In the genomic region with DNA sequence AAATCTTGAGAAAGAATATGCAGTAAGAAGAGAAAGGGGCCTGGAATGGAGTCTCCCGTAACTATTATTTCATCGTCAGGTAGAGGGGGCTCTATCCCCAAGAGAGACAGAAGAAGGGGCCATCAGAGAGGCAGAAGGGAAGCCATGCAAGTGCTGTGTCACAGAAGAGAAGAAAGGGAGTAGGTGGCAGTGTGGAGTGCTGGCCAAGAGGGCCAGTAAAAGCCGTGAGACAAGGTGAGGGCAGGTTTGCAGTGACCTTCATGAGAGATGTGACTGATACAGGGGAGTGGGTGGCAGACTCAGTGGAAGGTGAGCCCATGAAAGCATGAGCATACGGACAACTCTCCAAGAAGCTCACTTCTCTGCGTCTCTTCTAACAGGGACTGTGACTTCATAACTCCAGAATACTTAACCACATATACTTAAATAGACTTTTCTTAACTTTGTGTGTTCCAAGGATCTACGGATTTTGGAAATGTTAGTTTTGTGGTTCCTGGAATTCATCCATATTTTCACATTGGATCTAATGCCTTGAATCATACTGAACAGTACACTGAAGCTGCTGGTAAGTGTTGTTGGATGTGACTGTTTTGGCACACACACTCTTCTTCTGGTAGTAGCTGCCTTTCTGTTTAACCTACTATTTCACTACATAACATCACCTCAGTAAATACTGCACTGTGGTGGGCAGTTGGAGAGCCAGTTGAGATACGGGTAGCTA, we compare ENCODE assay signal across 14 cellular contexts. TPM values are rescaled to one million over a fixed set of nuclear protein-coding genes. Genes with fewer than 3 reads are reported as not detected.
DNase-seq lines count a peak whose midpoint lies in the region; ATAC-seq and TF ChIP-seq lines count a peak whose summit lies in the region.
"Had no signal": no experiment of that assay in that cellular context is flagged by ENCODE, and none has a peak within 500 bp of the region (broad histone marks: within the 10 kb centered on the region; RNA-seq: fewer than 3 reads in every experiment).

No MANE protein-coding gene starts in this region.

- DNase-seq in IMR-90 (peak; percentile 50), astrocyte of the hippocampus (ENCODE audit: low read depth, low spot score) (peak; percentile 60), right cardiac atrium (no peak), sciatic nerve (ENCODE audit: low spot score) (no peak), 8988T (no peak), NCI-H2227 (lab: John Stamatoyannopoulos, UW; ENCODE audit: unreplicated experiment) (no peak), NAMALWA (ENCODE audit: low spot score) (no peak)
- DNase-seq in stimulated activated CD4-positive, alpha-beta T cell treated with anti-CD3 and anti-CD28 coated beads, Interleukin-2, amount 100 ng/mL, for 48 hours: no peak
- DNase-seq: activated CD4-positive, alpha-beta memory T cell treated with anti-CD3 and anti-CD28 coated beads, Interleukin-2, amount 10 ng/mL, durations not matched to agents 7 days and 5 days; BE2C; DMS79 treated with DMSO at 0.1 percent for 48 hours; NCI-H446 treated with DMSO at 0.1 percent for 48 hours; T-helper 9 cell had no signal

- H3K9me1 ChIP-seq in IMR-90 (ENCODE audit: insufficient read depth, low read length): no peaks in the 10 kb centered on the region; the same call in 1 of the 2 replicates

- H4K5ac ChIP-seq in IMR-90 (ENCODE audit: low read depth, low read length): no peak overlapping the region

- H3K9ac ChIP-seq in IMR-90 (ENCODE audit: low read depth, low read length): no peak overlapping the region

- no peak overlapping the region for H2BK120ac ChIP-seq in IMR-90 (ENCODE audit: low read depth, low read length)

- no peak overlapping the region for H3K23ac ChIP-seq in IMR-90 (ENCODE audit: low read depth, low read length)

- no peak overlapping the region for H3K14ac ChIP-seq in IMR-90 (replicated peaks; ENCODE audit: low read depth, low read length)

- dilution Hi-C loops in IMR-90 (cut with HindIII; ENCODE audit: low sequenced_read_pairs, unreplicated experiment): no loop called here

- H3K36me3 ChIP-seq in IMR-90 (ENCODE audit: control insufficient read depth, insufficient read depth, low read length): peaks cover 10% of the 10 kb centered on the region

- no peak for TF ChIP-seq CTCF in IMR-90 (conservative IDR thresholded peaks at IDR 0.05; ENCODE audit: low read depth, low read length)

- no peaks in the 10 kb centered on the region for H4K20me1 ChIP-seq in IMR-90 (ENCODE audit: insufficient read depth, low read length)

- no peak overlapping the region for H4K91ac ChIP-seq in IMR-90 (ENCODE audit: insufficient read depth, low read depth, low read length)

- H2BK20ac ChIP-seq in IMR-90 (ENCODE audit: low read depth, low read length): no peak overlapping the region

- no peak overlapping the region for H3K4me3 ChIP-seq in IMR-90 (ENCODE audit: insufficient read depth, low read depth, low read length)
- no peak overlapping the region for H3K4me3 ChIP-seq in right cardiac atrium (ENCODE audit: low read length)

- no peaks in the 10 kb centered on the region for H3K79me1 ChIP-seq in IMR-90 (ENCODE audit: low read depth in 1 of 2, low read length in 2 of 2)

- H2AK9ac ChIP-seq in IMR-90 (replicated peaks; ENCODE audit: low read depth, low read length, poor library complexity): no peak overlapping the region

- H3K9me3 ChIP-seq in IMR-90 (ENCODE audit: control insufficient read depth, insufficient read depth, low read length) (no peaks in the 10 kb centered on the region), right cardiac atrium (ENCODE audit: control insufficient read depth, low read length) (no peaks in the 10 kb centered on the region)
- H3K9me3 ChIP-seq: BE2C had no signal

- POLR2A ChIA-PET in IMR-90 (lab: Charles Lee; ENCODE audit: unreplicated experiment): no interaction called here

- H2BK5ac ChIP-seq in IMR-90 (ENCODE audit: low read depth, low read length, poor library complexity, severe bottlenecking): no peak overlapping the region

- H2BK15ac ChIP-seq in IMR-90 (ENCODE audit: low read depth, low read length): no peak overlapping the region

- H3K27me3 ChIP-seq in IMR-90 (ENCODE audit: control insufficient read depth, insufficient read depth, low read length): no peaks in the 10 kb centered on the region
- H3K27me3 ChIP-seq in right cardiac atrium (ENCODE audit: control insufficient read depth, insufficient read depth): no peaks in the 10 kb centered on the region
- H3K27me3 ChIP-seq: BE2C had no signal

- no peak for TF ChIP-seq POLR2A in IMR-90 (IDR thresholded peaks at IDR 0.05; ENCODE audit: low read depth, low read length)

- TF ChIP-seq RAD21 in IMR-90 (IDR thresholded peaks at IDR 0.05; ENCODE audit: low read length): no peak

- H3K56ac ChIP-seq in IMR-90 (ENCODE audit: extremely low read depth, insufficient read depth, low read length): no peak overlapping the region

- BruUV-seq in IMR-90 (replicated peaks; lab: Mats Ljungman, UMichigan): no TSS peak

- in situ Hi-C loops in IMR-90 (cut with MboI; ENCODE audit: low sequenced_read_pairs): no loop called here

- H3K4me1 ChIP-seq in IMR-90 (ENCODE audit: control insufficient read depth, insufficient read depth, low read length) (no peaks in the 10 kb centered on the region; the same call in 1 of the 2 replicates), right cardiac atrium (ENCODE audit: control insufficient read depth, insufficient read depth, low read length) (no peaks in the 10 kb centered on the region)
- H3K4me1 ChIP-seq: BE2C had no signal

- intact Hi-C loops in IMR-90 (cut with micrococcal nuclease): no loop called here
- intact Hi-C loops in right cardiac atrium (cut with DNase I): no loop called here
- intact Hi-C loops in sciatic nerve (cut with DNase I): no loop called here

- H3K18ac ChIP-seq in IMR-90 (ENCODE audit: low read depth, low read length): no peak overlapping the region

- no peak overlapping the region for H3K4me2 ChIP-seq in IMR-90 (ENCODE audit: low read depth, low read length)

- ATAC-seq in IMR-90 (ENCODE audit: low read depth) (peak; percentile 27), right cardiac atrium (peak; percentile 77 to 87), sciatic nerve (peak; percentile 73)

- no peak overlapping the region for H3K4ac ChIP-seq in IMR-90 (ENCODE audit: low read depth, low read length)

- H2AFZ ChIP-seq in IMR-90 (replicated peaks; ENCODE audit: low read length, poor library complexity): no peak overlapping the region

- 77% methylated on average over 3 of the region's 7 CpGs; no CpG with 5 or more reads in 1 of the 2 experiments for WGBS in IMR-90 (ENCODE audit: extremely low coverage in 2 of 2, insufficient read length in 1 of 2), 2 experiments
- WGBS in right cardiac atrium: 70% methylated on average over 7 of the region's 7 CpGs

- no peak overlapping the region for H4K8ac ChIP-seq in IMR-90 (ENCODE audit: low read depth in 2 of 2, low read length in 2 of 2)

- no peak overlapping the region for H3K27ac ChIP-seq in IMR-90 (ENCODE audit: insufficient read depth, low read length)
- peak overlapping the region; percentile 54 for H3K27ac ChIP-seq in right cardiac atrium (ENCODE audit: low read length)
- H3K27ac ChIP-seq: RWPE1 had no signal

- CTCF ChIA-PET in IMR-90 (lab: Yijun Ruan, JAX): no interaction called here

- H2AK5ac ChIP-seq in IMR-90 (ENCODE audit: low read depth, low read length): no peak overlapping the region

TF ChIP-seq in IMR-90, 13 proteins besides CTCF, POLR2A, EP300 and RAD21:
- TF ChIP-seq BHLHE40 (IDR thresholded peaks at IDR 0.05; ENCODE audit: low read depth, low read length) (no peak), RCOR1 (IDR thresholded peaks at IDR 0.05; ENCODE audit: insufficient replicate concordance, low read length) (no peak), MXI1 (IDR thresholded peaks at IDR 0.05; ENCODE audit: borderline replicate concordance, low read depth, low read length) (no peak), FOS (IDR thresholded peaks at IDR 0.05; ENCODE audit: low read depth, low read length) (no peak), MAZ (IDR thresholded peaks at IDR 0.05; ENCODE audit: borderline replicate concordance, low read depth, low read length) (no peak), NFE2L2 (IDR thresholded peaks at IDR 0.05; ENCODE audit: low read depth, low read length) (no peak), RFX5 (IDR thresholded peaks at IDR 0.05; ENCODE audit: low read depth, low read length) (no peak), MAFK (IDR thresholded peaks at IDR 0.05; ENCODE audit: low read depth, low read length) (no peak), CHD1 (IDR thresholded peaks at IDR 0.05; ENCODE audit: low read depth, low read length) (no peak)
- TF ChIP-seq, protein P1, sequence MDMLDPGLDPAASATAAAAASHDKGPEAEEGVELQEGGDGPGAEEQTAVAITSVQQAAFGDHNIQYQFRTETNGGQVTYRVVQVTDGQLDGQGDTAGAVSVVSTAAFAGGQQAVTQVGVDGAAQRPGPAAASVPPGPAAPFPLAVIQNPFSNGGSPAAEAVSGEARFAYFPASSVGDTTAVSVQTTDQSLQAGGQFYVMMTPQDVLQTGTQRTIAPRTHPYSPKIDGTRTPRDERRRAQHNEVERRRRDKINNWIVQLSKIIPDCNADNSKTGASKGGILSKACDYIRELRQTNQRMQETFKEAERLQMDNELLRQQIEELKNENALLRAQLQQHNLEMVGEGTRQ (IDR thresholded peaks at IDR 0.05; ENCODE audit: low read depth, low read length): no peak

RNA-seq across cellular contexts. Expression of a gene that starts 15.6 kb away (rescaled TPM):
- total RNA-seq in IMR-90 (2012; rRNA removed) (6.5 and 11.4 TPM in 2 replicates), right cardiac atrium (10 to 100 TPM; 11.8 to 17.1 (median 13.0) TPM), sciatic nerve (16.9 TPM)
- polyA plus RNA-seq in IMR-90 (2012; rRNA removed) (5.0 and 6.0 TPM in 2 replicates), right cardiac atrium (4.8 TPM)
- polyA plus RNA-seq in IMR-90 (2012; cell fraction: cytosol; rRNA removed): 1.9 TPM in 2 replicates
- 2.6 and 4.2 TPM in 2 replicates for polyA plus RNA-seq in IMR-90 (2012; cell fraction: nucleus; rRNA removed; ENCODE audit: low replicate concordance)

RNA-seq across cellular contexts. Expression of a gene that starts 43.6 kb away (rescaled TPM):
- 0.28 and 0.36 TPM in 2 replicates for total RNA-seq in IMR-90 (2012; rRNA removed)
- 0.13 and 0.21 TPM in 2 replicates for polyA plus RNA-seq in IMR-90 (2012; rRNA removed)
- polyA plus RNA-seq in IMR-90 (2012; cell fraction: cytosol; rRNA removed): 0.06 and 0.08 TPM in 2 replicates
- polyA plus RNA-seq in IMR-90 (2012; cell fraction: nucleus; rRNA removed; ENCODE audit: low replicate concordance): 0.30 TPM in 1 of 2 replicates, not detected in the other
- under 1 TPM in 3 of 4 donors, not detected in 1; 0.18 to 0.75 (median 0.45) TPM for total RNA-seq in right cardiac atrium
- 0.14 TPM for polyA plus RNA-seq in right cardiac atrium
- total RNA-seq in sciatic nerve: 2.0 TPM
- total RNA-seq: activated CD4-positive, alpha-beta memory T cell treated with anti-CD3 and anti-CD28 coated beads, Interleukin-2, amount 10 ng/mL, durations not matched to agents 7 days and 5 days had no signal

RNA-seq across cellular contexts. Expression of a gene that starts 55.7 kb away (rescaled TPM):
- total RNA-seq in IMR-90 (2012; rRNA removed) (not detected in 2 replicates), right cardiac atrium (not detected), sciatic nerve (0.27 TPM)
- polyA plus RNA-seq in IMR-90 (2012; rRNA removed) (not detected in 2 replicates), right cardiac atrium (not detected)
- polyA plus RNA-seq in IMR-90 (2012; cell fraction: cytosol; rRNA removed): not detected in 2 replicates
- polyA plus RNA-seq in IMR-90 (2012; cell fraction: nucleus; rRNA removed; ENCODE audit: low replicate concordance): not detected in 2 replicates
- total RNA-seq: activated CD4-positive, alpha-beta memory T cell treated with anti-CD3 and anti-CD28 coated beads, Interleukin-2, amount 10 ng/mL, durations not matched to agents 7 days and 5 days had no signal

Comparison
In these comparisons a context has a peak if more than half of its experiments do, and no peak if none do; other contexts are left out.
1. ATAC-seq: peak in every context shown above with its lines; median percentile 82 in right cardiac atrium; 73 in sciatic nerve; 27 in IMR-90.
2. DNase-seq: peak in IMR-90 (single experiment) and astrocyte of the hippocampus (single experiment); none in right cardiac atrium (0 of 3), sciatic nerve (single experiment), 8988T (single experiment), NCI-H2227 (single experiment), stimulated activated CD4-positive, alpha-beta T cell treated with anti-CD3 and anti-CD28 coated beads, Interleukin-2, amount 100 ng/mL, for 48 hours (0 of 2) and NAMALWA (single experiment).